Comparison of ENCODE assay signal across 8 cellular contexts in the genomic region with DNA sequence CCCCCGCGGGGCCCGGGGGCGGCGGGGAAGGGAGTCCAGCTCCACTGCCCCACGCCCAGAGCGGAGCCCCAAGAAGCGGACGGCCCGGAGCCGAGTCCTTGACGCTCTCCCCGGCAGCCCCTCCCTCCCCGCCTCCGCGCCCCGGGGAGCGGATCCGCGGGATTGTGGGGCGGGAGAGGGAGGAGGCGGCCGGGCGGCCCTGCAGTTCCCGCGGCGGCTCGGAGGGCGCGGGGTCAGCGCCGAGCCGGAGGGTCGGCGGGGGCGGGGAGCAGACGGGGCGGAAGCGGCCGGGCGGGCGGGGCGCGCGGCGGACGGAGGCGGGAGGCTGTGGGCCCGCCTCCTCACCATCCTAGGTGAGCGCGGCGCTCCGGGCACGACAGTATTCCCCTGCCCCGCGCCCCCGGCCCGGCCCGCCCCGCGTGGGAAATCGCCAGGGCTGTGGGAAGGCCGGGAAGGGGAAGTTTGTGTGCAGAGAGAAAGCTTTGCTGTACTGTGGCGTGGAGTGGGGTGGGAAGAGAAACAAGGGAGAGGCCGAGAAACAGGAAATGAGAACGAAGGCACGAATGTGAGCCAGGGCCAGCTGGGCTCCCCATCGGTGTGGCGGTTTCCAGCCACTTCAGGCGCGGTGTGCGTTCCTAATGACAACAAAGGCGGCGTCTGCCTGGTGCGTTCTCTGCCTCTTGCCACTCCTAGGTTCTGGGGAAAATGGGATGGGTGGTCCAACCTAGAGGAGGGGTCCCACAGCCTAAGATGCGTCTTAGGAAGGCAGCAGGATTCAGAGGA. TPM values are rescaled to one million over a fixed set of nuclear protein-coding genes. Genes with fewer than 3 reads are reported as not detected.
DNase-seq lines count a peak whose midpoint lies in the region; ATAC-seq, FAIRE-seq and TF ChIP-seq lines count a peak whose summit lies in the region.

No MANE protein-coding gene starts in this region.

- TF ChIP-seq POLR2A in GM10847 (IDR thresholded peaks at IDR 0.05; ENCODE audit: extremely low read depth, insufficient read length) (peak; percentile 23), gastrocnemius medialis (IDR thresholded peaks at IDR 0.05) (peak; percentile 9 to 29)

- CTCF ChIA-PET in T-cell (lab: Charles Lee): interaction anchor here (0.5 to 3.7 kb wide), 5 partner anchors 16 to 152 kb away, joined by 3 to 44 read pairs (median 5); no protein-coding TSS in a partner anchor

- H3K27me3 ChIP-seq in H7 (ENCODE audit: control insufficient read depth, insufficient read depth, low read length) (peaks cover 4% of the 10 kb centered on the region; the same call in 1 of the 2 replicates), astrocyte (ENCODE audit: insufficient read depth, low read length) (no peaks in the 10 kb centered on the region), gastrocnemius medialis (no peaks in the 10 kb centered on the region)

- TF ChIP-seq CTCF in astrocyte (IDR thresholded peaks at IDR 0.05; ENCODE audit: insufficient read depth, low read depth, low read length): no peak
- peak in 1 of 5 experiments; percentile 8 for TF ChIP-seq CTCF in gastrocnemius medialis (IDR thresholded peaks at IDR 0.05 in 4 of 5, conservative IDR thresholded peaks at IDR 0.05 in 1 of 5)

- POLR2A ChIA-PET in T-cell (lab: Charles Lee): interaction anchor here in 1 of 2 donors (0.5 to 6.2 kb wide), 3 partner anchors 67 to 152 kb away, joined by 3 to 48 read pairs (median 4); no protein-coding TSS in a partner anchor

- ATAC-seq in T-cell (replicated peaks in 1 of 4) (peak in 2 of 4 experiments; percentile 15 to 24), gastrocnemius medialis (peak; percentile 39 to 42)

- peak overlapping the region; percentile 97 for H3K27ac ChIP-seq in astrocyte (ENCODE audit: low read depth, low read length)
- H3K27ac ChIP-seq in gastrocnemius medialis: peak overlapping the region; percentile 94 to 96 (median 96)

- DNase-seq in H7 (peak; percentile 91), M059J (ENCODE audit: low read depth) (peak; percentile 79), T-cell (peak in 32 of 34 experiments; percentile 12 to 62 (median 35)), astrocyte (ENCODE audit: low read depth) (peak; percentile 67), hypothalamus (lab: John Stamatoyannopoulos, UW) (peak in 44 of 51 donors; percentile 7 to 80 (median 50)), gastrocnemius medialis (peak; percentile 14 to 38), middle frontal gyrus (ENCODE audit: extremely low spot score, low spot score) (no peak)

- H3K4me1 ChIP-seq in astrocyte (ENCODE audit: insufficient read depth, low read length): peaks cover 12% of the 10 kb centered on the region
- peaks cover 16 to 19% of the 10 kb centered on the region in 2 donors for H3K4me1 ChIP-seq in gastrocnemius medialis

- H3K4me3 ChIP-seq in H7 (ENCODE audit: insufficient read depth, low read depth, low read length) (peak overlapping the region; percentile 84), astrocyte (ENCODE audit: insufficient read depth, low read depth, low read length) (peak overlapping the region; percentile 82), gastrocnemius medialis (peak overlapping the region; percentile 84 to 97 (median 90))

- H2AFZ ChIP-seq in astrocyte (ENCODE audit: low read depth, low read length): peak overlapping the region; percentile 91

- H3K9me3 ChIP-seq in astrocyte (ENCODE audit: insufficient read depth, low read depth, low read length) (no peaks in the 10 kb centered on the region), gastrocnemius medialis (no peaks in the 10 kb centered on the region)

- H3K27me3 Mint-ChIP-seq in T-cell: no peaks in the 10 kb centered on the region
- no peaks in the 10 kb centered on the region for H3K27me3 Mint-ChIP-seq in astrocyte (ENCODE audit: low read depth, unreplicated experiment)

- H3K9ac ChIP-seq in astrocyte (ENCODE audit: low read length): peak overlapping the region; percentile 99

- peaks cover 9% of the 10 kb centered on the region for H4K20me1 ChIP-seq in astrocyte (ENCODE audit: insufficient read depth, low read length)

- no peaks in the 10 kb centered on the region for H3K9me3 Mint-ChIP-seq in T-cell
- H3K9me3 Mint-ChIP-seq in astrocyte (ENCODE audit: unreplicated experiment): no peaks in the 10 kb centered on the region

- H3K4me3 Mint-ChIP-seq in T-cell (peak overlapping the region in 2 of 3 donors; percentile 69 to 83), astrocyte (ENCODE audit: unreplicated experiment) (peak overlapping the region; percentile 15)

- H3K4me1 Mint-ChIP-seq in T-cell (peaks cover 19 to 27% (median 20%) of the 10 kb centered on the region in 3 donors), astrocyte (ENCODE audit: low read depth, unreplicated experiment) (peaks cover 12% of the 10 kb centered on the region)

- FAIRE-seq in astrocyte (lab: Jason Lieb, UNC): no peak

- intact Hi-C loops in gastrocnemius medialis (cut with DNase I; ENCODE audit: low total_unique reads): loop anchor here (2.0 to 10.0 kb wide), 6 partner anchors 33 to 1081 kb away; partner anchors contain the start of gene KLF5

- in situ Hi-C loops in gastrocnemius medialis (cut with MboI; ENCODE audit: low sequenced_read_pairs in 4 of 4): no loop called here

- H3K27ac Mint-ChIP-seq in T-cell: no peak overlapping the region
- no peak overlapping the region for H3K27ac Mint-ChIP-seq in astrocyte (ENCODE audit: unreplicated experiment)

- H3K36me3 ChIP-seq in H7 (replicated peaks; ENCODE audit: control insufficient read depth, insufficient read depth, low read length): no peaks in the 10 kb centered on the region
- no peaks in the 10 kb centered on the region for H3K36me3 ChIP-seq in astrocyte (ENCODE audit: insufficient read depth, low read length)
- no peaks in the 10 kb centered on the region for H3K36me3 ChIP-seq in gastrocnemius medialis

- H3K36me3 Mint-ChIP-seq in T-cell: no peaks in the 10 kb centered on the region
- no peaks in the 10 kb centered on the region for H3K36me3 Mint-ChIP-seq in astrocyte (ENCODE audit: low read depth, unreplicated experiment)

- peaks cover 32% of the 10 kb centered on the region for H3K79me2 ChIP-seq in astrocyte (ENCODE audit: insufficient read depth, low read length)

- H3K4me2 ChIP-seq in astrocyte (ENCODE audit: low read length): peak overlapping the region; percentile 100

RNA-seq across cellular contexts. Expression of gene KLF12, which starts 1.3 kb away (rescaled TPM):
- 5.0 and 6.1 TPM in 2 replicates for total RNA-seq in H7 (2014; rRNA removed; shearing (Covaris generic))
- 5.9 and 8.7 TPM in 2 replicates for total RNA-seq in M059J (2014; rRNA removed; shearing (Covaris generic))
- total RNA-seq in T-cell (100 to 1,000 TPM in 1 of 5 donors, 10 to 100 TPM in 4; 60.2 to 112 (median 64.7) TPM), astrocyte (25.1 and 25.3 TPM in 2 replicates), gastrocnemius medialis (1 to 10 TPM; 3.2 to 7.6 (median 5.7) TPM)
